In the genomic region with DNA sequence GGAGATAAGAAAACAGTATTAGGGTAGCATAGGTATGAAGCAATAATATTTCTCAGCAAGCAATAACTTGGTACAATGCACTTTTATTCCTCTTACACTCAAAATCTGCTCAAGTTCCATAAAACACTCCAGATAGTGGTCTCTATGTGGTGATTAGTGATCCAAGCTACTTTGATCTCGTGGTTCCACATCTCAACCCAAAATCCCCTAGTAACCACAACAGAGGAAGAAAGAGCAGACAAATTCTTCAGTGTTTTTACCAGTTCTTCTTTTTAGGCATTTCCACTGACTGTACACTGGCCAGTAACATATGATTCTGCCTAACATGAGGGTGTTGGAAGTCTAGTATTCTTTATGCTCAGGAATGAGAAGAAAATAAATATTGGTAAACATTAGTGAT, we compare ENCODE assay signal across 23 cellular contexts.
DNase-seq lines count a peak whose midpoint lies in the region; ATAC-seq, FAIRE-seq and TF ChIP-seq lines count a peak whose summit lies in the region.
"Had no signal": no experiment of that assay in that cellular context is flagged by ENCODE, and none has a peak within 500 bp of the region (broad histone marks: within the 10 kb centered on the region; RNA-seq: fewer than 3 reads in every experiment).

No MANE protein-coding gene starts in this region.

- H3K27me3 ChIP-seq in DND-41 (ENCODE audit: insufficient read depth, low read length, poor library complexity) (no peaks in the 10 kb centered on the region), OCI-LY3 (ENCODE audit: low read depth, low read length) (peaks cover 28% of the 10 kb centered on the region), GM12878 (replicated peaks in 1 of 2; ENCODE audit: control insufficient read depth in 2 of 2, insufficient read depth in 2 of 2, low read length in 1 of 2) (no peaks in the 10 kb centered on the region)
- no peaks in the 10 kb centered on the region for H3K27me3 ChIP-seq in CD4-positive, alpha-beta T cell (ENCODE audit: control insufficient read depth, insufficient read depth, low read length)

- no peak overlapping the region for H2AFZ ChIP-seq in DND-41 (ENCODE audit: low read depth, low read length)
- H2AFZ ChIP-seq in OCI-LY3 (ENCODE audit: low read depth, low read length): no peak overlapping the region
- no peak overlapping the region for H2AFZ ChIP-seq in GM12878 (ENCODE audit: control insufficient read depth, low read depth, low read length)

- CTCF ChIA-PET in GM12878 (lab: Yijun Ruan, JAX): no interaction called here
- CTCF ChIA-PET in CD4-positive, alpha-beta T cell (lab: Charles Lee): no interaction called here

- H3K4me3 ChIP-seq in DND-41 (ENCODE audit: low read depth in 1 of 2, low read length in 2 of 2) (no peak overlapping the region), OCI-LY3 (ENCODE audit: low read length) (no peak overlapping the region), GM12878 (no peak overlapping the region), kidney (ENCODE audit: low read length in 2 of 2) (no peak overlapping the region)

- in situ Hi-C loops in GM12878 (cut with MboI): no loop called here

- intact Hi-C loops in GM12878 (cut with micrococcal nuclease; ENCODE audit: unreplicated experiment) (no loop called here), kidney (cut with DNase I) (no loop called here)
- intact Hi-C loops in CD4-positive, alpha-beta T cell (cut with DNase I, micrococcal nuclease): no loop called here

- WGBS in GM12878 (ENCODE audit: insufficient coverage, insufficient replicate concordance, low lambda C conversion rate, missing lambda C conversion rate): 0% methylated on average over 1 of the region's 1 CpG

- H3K79me2 ChIP-seq in DND-41 (ENCODE audit: insufficient read depth, low read length) (no peaks in the 10 kb centered on the region), OCI-LY3 (ENCODE audit: low read length) (no peaks in the 10 kb centered on the region), GM12878 (ENCODE audit: control insufficient read depth, insufficient read depth, low read length) (no peaks in the 10 kb centered on the region)

- BruUV-seq in GM12878 (replicated peaks; lab: Mats Ljungman, UMichigan): no TSS peak

- SMC1A ChIA-PET in GM12878 (lab: Charles Lee; ENCODE audit: uncharacterized antibody, unreplicated experiment): no interaction called here

- H3K9me3 ChIP-seq in DND-41 (ENCODE audit: insufficient read depth, low read length, severe bottlenecking) (peaks cover 6% of the 10 kb centered on the region), OCI-LY3 (ENCODE audit: insufficient read depth, low read length) (peaks cover 11% of the 10 kb centered on the region; the same call in 1 of the 2 replicates), GM12878 (replicated peaks; ENCODE audit: control insufficient read depth, insufficient read depth, low read length) (no peaks in the 10 kb centered on the region), kidney (ENCODE audit: control insufficient read depth in 1 of 2, low read length in 2 of 2) (no peaks in the 10 kb centered on the region)
- H3K9me3 ChIP-seq in CD4-positive, alpha-beta T cell (ENCODE audit: control insufficient read depth, low read length): no peaks in the 10 kb centered on the region

- TF ChIP-seq RAD21 in GM12878 (IDR thresholded peaks at IDR 0.05; ENCODE audit: insufficient read depth, low read depth, low read length): no peak

- no peak for TF ChIP-seq POLR2A in GM12878 (IDR thresholded peaks at IDR 0.05; ENCODE audit: low read depth, low read length)

- ATAC-seq in DND-41 (ENCODE audit: insufficient read depth, low read depth): peak; percentile 39; the same call in 1 of the 3 replicates
- ATAC-seq in HG02610 (IDR thresholded peaks at IDR 0.05; ENCODE audit: unreplicated experiment): peak; percentile 66
- ATAC-seq in GM12878: peak; percentile 80
- no peak for ATAC-seq in CD4-positive, alpha-beta T cell (ENCODE audit: poor library complexity)
- ATAC-seq in HG03159 (IDR thresholded peaks at IDR 0.05; ENCODE audit: unreplicated experiment): no peak
- ATAC-seq in HG03095 (IDR thresholded peaks at IDR 0.05; ENCODE audit: unreplicated experiment): no peak

- H3K36me3 Mint-ChIP-seq in CD4-positive, alpha-beta T cell (ENCODE audit: low read depth): no peaks in the 10 kb centered on the region

- no peak for FAIRE-seq in GM12878 (lab: Jason Lieb, UNC)
- no peak for FAIRE-seq in kidney (lab: Jason Lieb, UNC)

- H3K4me1 ChIP-seq in DND-41 (ENCODE audit: insufficient read depth, low read length) (no peaks in the 10 kb centered on the region), OCI-LY3 (ENCODE audit: low read length) (peaks cover 18% of the 10 kb centered on the region), GM12878 (ENCODE audit: control insufficient read depth, insufficient read depth, low read length) (no peaks in the 10 kb centered on the region), kidney (ENCODE audit: control insufficient read depth in 1 of 2, insufficient read depth in 1 of 2, low read depth in 1 of 2, low read length in 2 of 2) (no peaks in the 10 kb centered on the region)

- H3K27ac Mint-ChIP-seq in CD4-positive, alpha-beta T cell: no peak overlapping the region

- H3K4me3 Mint-ChIP-seq in CD4-positive, alpha-beta T cell: no peak overlapping the region

- no peak overlapping the region for H3K9ac ChIP-seq in DND-41 (ENCODE audit: low read depth, low read length)
- H3K9ac ChIP-seq in OCI-LY3 (ENCODE audit: low read length): no peak overlapping the region
- H3K9ac ChIP-seq in GM12878 (ENCODE audit: control insufficient read depth, insufficient read depth, low read length): no peak overlapping the region
- H3K9ac ChIP-seq in kidney (ENCODE audit: low read length in 2 of 2): no peak overlapping the region

- DNase-seq in DND-41 (no peak), GM12878 (ENCODE audit: low read depth, low spot score) (no peak), kidney (no peak)
- no peak for DNase-seq in CD4-positive, alpha-beta T cell
- DNase-seq: DMS153; H7; KG1; MM.1S; NCI-H1048; NCI-H1417; NCI-H1694; NCI-H2029 treated with DMSO at 0.1 percent for 48 hours; NCI-H446 treated with DMSO at 0.1 percent for 48 hours; NCI-H526; NCI-H82; NK-92 treated with Interleukin-12 subunit alpha and Interleukin-12 subunit beta, amount 100 ng/mL, for 24 hours; Right ventricle myocardium superior; RPMI8226; T-helper 1 cell had no signal

- RAD21 ChIA-PET in GM12878 (lab: Charles Lee; ENCODE audit: unreplicated experiment): no interaction called here

- H3K36me3 ChIP-seq in DND-41 (ENCODE audit: insufficient read depth, low read length) (no peaks in the 10 kb centered on the region), OCI-LY3 (replicated peaks; ENCODE audit: low read depth, low read length) (no peaks in the 10 kb centered on the region), GM12878 (ENCODE audit: control insufficient read depth in 2 of 2, insufficient read depth in 2 of 2, low read length in 1 of 2) (no peaks in the 10 kb centered on the region), kidney (ENCODE audit: control insufficient read depth in 1 of 2, insufficient read depth in 2 of 2, low read length in 2 of 2) (no peaks in the 10 kb centered on the region)

- TF ChIP-seq CTCF in DND-41 (IDR thresholded peaks at IDR 0.05; ENCODE audit: borderline replicate concordance, extremely low read depth, low read length, poor library complexity, severe bottlenecking) (no peak), OCI-LY3 (IDR thresholded peaks at IDR 0.05; ENCODE audit: low read depth, low read length) (no peak), GM12878 (IDR thresholded peaks at IDR 0.05 in 2 of 3, conservative IDR thresholded peaks at IDR 0.05 in 1 of 3; ENCODE audit: control insufficient read depth in 2 of 3, extremely low read depth in 1 of 3, insufficient read depth in 1 of 3, low read depth in 3 of 3, low read length in 3 of 3) (no peak), kidney (IDR thresholded peaks at IDR 0.05; ENCODE audit: borderline replicate concordance, extremely low read depth, insufficient read depth) (no peak)
- no peak for TF ChIP-seq CTCF in CD4-positive, alpha-beta T cell (IDR thresholded peaks at IDR 0.05)

- H4K20me1 ChIP-seq in DND-41 (ENCODE audit: insufficient read depth, low read length) (no peaks in the 10 kb centered on the region), OCI-LY3 (ENCODE audit: insufficient read depth, low read length) (0 out of 2 replicates have a peak, but pooled peaks cover 3% of the 10 kb centered on the region), GM12878 (ENCODE audit: control insufficient read depth, insufficient read depth) (no peaks in the 10 kb centered on the region)

- peaks cover 3% of the 10 kb centered on the region for H3K9me3 Mint-ChIP-seq in CD4-positive, alpha-beta T cell

- POLR2A ChIA-PET in GM12878 (lab: Charles Lee): no interaction called here
- POLR2A ChIA-PET in CD4-positive, alpha-beta T cell (lab: Charles Lee): no interaction called here

- H3K4me2 ChIP-seq in DND-41 (ENCODE audit: insufficient read depth, low read length): no peak overlapping the region
- peak overlapping the region; percentile 33 for H3K4me2 ChIP-seq in OCI-LY3 (ENCODE audit: low read length)
- H3K4me2 ChIP-seq in GM12878 (ENCODE audit: control insufficient read depth, insufficient read depth): no peak overlapping the region

- peak in 1 of 2 experiments; percentile 35; a peak in 1 of 4 replicates for TF ChIP-seq EP300 in GM12878 (IDR thresholded peaks at IDR 0.05; ENCODE audit: borderline replicate concordance in 1 of 2, control insufficient read depth in 1 of 2, low read depth in 2 of 2, low read length in 2 of 2)

- H3K27ac ChIP-seq in DND-41 (ENCODE audit: low read length) (no peak overlapping the region), OCI-LY3 (ENCODE audit: low read length) (no peak overlapping the region), GM12878 (ENCODE audit: control insufficient read depth, insufficient read depth) (no peak overlapping the region), kidney (ENCODE audit: low read depth in 2 of 2, low read length in 2 of 2) (no peak overlapping the region)
- H3K27ac ChIP-seq in CD4-positive, alpha-beta T cell (ENCODE audit: low read depth, low read length): no peak overlapping the region

- H3K4me1 Mint-ChIP-seq in CD4-positive, alpha-beta T cell (ENCODE audit: low read depth): no peaks in the 10 kb centered on the region

- no peaks in the 10 kb centered on the region for H3K27me3 Mint-ChIP-seq in CD4-positive, alpha-beta T cell

Comparison
In these comparisons a context has a peak if more than half of its experiments do, and no peak if none do; other contexts are left out.
1. ATAC-seq: peak in DND-41 (single experiment), HG02610 (single experiment) and GM12878 (single experiment); none in CD4-positive, alpha-beta T cell (single experiment), HG03159 (single experiment) and HG03095 (single experiment).